ENCODE assay signal across 28 cellular contexts in the genomic region with DNA sequence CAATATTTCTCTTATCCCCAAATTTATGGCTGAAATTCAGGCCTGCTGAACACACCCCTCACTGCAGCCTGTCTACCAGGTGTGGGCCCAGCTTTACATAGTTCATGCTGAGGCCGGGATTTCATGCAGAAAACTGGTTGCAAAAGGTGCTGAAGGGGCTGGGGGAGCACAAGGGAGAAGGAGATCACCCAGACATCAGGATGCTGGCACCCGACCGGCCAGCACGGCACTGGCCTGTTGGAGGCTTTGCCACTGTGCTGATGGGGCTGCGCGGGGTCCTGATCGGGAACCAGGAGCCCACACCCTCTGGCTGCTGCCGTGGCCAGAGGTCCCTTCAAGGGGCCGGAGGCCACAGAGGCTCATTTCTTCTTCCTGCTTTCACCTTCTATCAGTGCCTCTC.
"Had no signal": no experiment of that assay in that cellular context is flagged by ENCODE, and none has a peak within 500 bp of the region (broad histone marks: within the 10 kb centered on the region; RNA-seq: fewer than 3 reads in every experiment).

No MANE protein-coding gene starts in this region.

- H3K27ac ChIP-seq: left ventricle myocardium inferior, neutrophil, ovary, right atrium auricular region, right lobe of liver, stomach, testis, thyroid gland, upper lobe of left lung, vagina had no signal

- DNase-seq: hypothalamus; immature natural killer cell; left ventricle myocardium inferior; mesendoderm; naive thymus-derived CD8-positive, alpha-beta T cell; occipital lobe; ovary; right lobe of liver; stimulated activated CD4-positive, alpha-beta T cell treated with anti-CD3 and anti-CD28 coated beads, Interleukin-1b, Interleukin-23, amount 100 ng/mL, for 48 hours; stimulated activated CD4-positive, alpha-beta T cell treated with anti-CD3 and anti-CD28 coated beads, Interleukin-2, amount 100 ng/mL, for 48 hours; stimulated activated CD4-positive, alpha-beta T cell treated with anti-CD3 and anti-CD28 coated beads, Interleukin-4, amount 100 ng/mL, for 4 hours; stimulated activated CD8-positive, alpha-beta memory T cell treated with anti-CD3 and anti-CD28 coated beads, Interleukin-4, amount 100 ng/mL, for 48 hours; stimulated activated naive B cell treated with anti-CD40 and anti-IgM and Interleukin-4, amounts not matched to agents 10 μg/mL and 1 μg/mL and 100 μg/mL, for 72 hours; stimulated activated naive CD8-positive, alpha-beta T cell treated with anti-CD3 and anti-CD28 coated beads, Interleukin-15, Interleukin-2, amounts not matched to agents 100 U/mL and 50 U/mL, for 24 hours; stomach; testis; thyroid gland; transverse colon had no signal

- H3K9me3 Mint-ChIP-seq: immature natural killer cell, neural crest cell had no signal

- H3K4me3 ChIP-seq: left ventricle myocardium inferior, lung, ovary, right atrium auricular region, right lobe of liver, smooth muscle cell, stomach, testis, thyroid gland, transverse colon, upper lobe of left lung, vagina had no signal

- H3K9me3 ChIP-seq: neutrophil, ovary, right atrium auricular region, right lobe of liver, stomach, testis, thyroid gland, transverse colon, vagina had no signal

- H3K27me3 Mint-ChIP-seq: progenitor cell of endocrine pancreas had no signal

- ATAC-seq: naive thymus-derived CD8-positive, alpha-beta T cell; right lobe of liver; stimulated activated naive B cell treated with anti-CD40 and anti-IgM and Interleukin-4, amounts not matched to agents 10 μg/mL and 1 μg/mL and 100 μg/mL, for 72 hours; stimulated activated naive CD8-positive, alpha-beta T cell treated with anti-CD3 and anti-CD28 coated beads, Interleukin-15, Interleukin-2, amounts not matched to agents 100 U/mL and 50 U/mL, for 24 hours had no signal

- H3K27me3 ChIP-seq: neutrophil, ovary, right atrium auricular region, right lobe of liver, stomach, testis, thyroid gland, transverse colon, upper lobe of left lung, vagina had no signal

- H3K36me3 Mint-ChIP-seq: immature natural killer cell, mesothelial cell of epicardium had no signal

- H3K4me3 Mint-ChIP-seq: immature natural killer cell; mesothelial cell of epicardium; naive thymus-derived CD8-positive, alpha-beta T cell; nephron; neural crest cell; stimulated activated naive B cell treated with anti-CD40 and anti-IgM and Interleukin-4, amounts not matched to agents 10 μg/mL and 1 μg/mL and 100 μg/mL, for 72 hours had no signal

- H3K4me2 ChIP-seq: smooth muscle cell had no signal

- H3K27ac Mint-ChIP-seq: immature natural killer cell; mesothelial cell of epicardium; naive thymus-derived CD8-positive, alpha-beta T cell; nephron; progenitor cell of endocrine pancreas; stimulated activated naive B cell treated with anti-CD40 and anti-IgM and Interleukin-4, amounts not matched to agents 10 μg/mL and 1 μg/mL and 100 μg/mL, for 72 hours had no signal

- H3K36me3 ChIP-seq: left ventricle myocardium inferior, neutrophil, ovary, right atrium auricular region, right lobe of liver, stomach, thyroid gland, transverse colon, upper lobe of left lung, vagina had no signal

- H3K4me1 ChIP-seq: left ventricle myocardium inferior, right atrium auricular region, right lobe of liver, testis, thyroid gland, vagina had no signal
